8 cellular contexts compared by ENCODE assay signal in genomic region chr1:1615256-1616044, GRCh38. TPM values are rescaled to one million over a fixed set of nuclear protein-coding genes. Genes with fewer than 3 reads are reported as not detected.
A peak's percentile ranks its signal among the peaks of the same experiment; 100 is the strongest.
DNase-seq lines count a peak whose midpoint lies in the region; ATAC-seq and TF ChIP-seq lines count a peak whose summit lies in the region.

MIB2 (plus strand) TSS chr1:1615500; CDS start chr1:1623453, 7,953 bp downstream.

- under 1% methylated on average over 107 of the region's 107 CpGs for WGBS in right cardiac atrium

- H3K36me3 ChIP-seq in uterus, result no peaks in the 10 kb centered on the region

- peak; percentile 92 to 99 for DNase-seq in NCI-H187 (lab: John Stamatoyannopoulos, UW)
- DNase-seq in anterior cingulate cortex (lab: John Stamatoyannopoulos, UW), result peak; percentile 57 to 97 (median 95)
- peak; percentile 97 to 99 (median 99) for DNase-seq in right cardiac atrium
- peak; percentile 97 for DNase-seq in putamen (ENCODE audit: low spot score)
- DNase-seq in uterus, result peak; percentile 92 to 96

- peak in 1 of 4 experiments; percentile 21 for TF ChIP-seq CTCF in uterus (IDR thresholded peaks at IDR 0.05)

- ATAC-seq in GM18502 (IDR thresholded peaks at IDR 0.05; ENCODE audit: poor library complexity, unreplicated experiment) (peak; percentile 83), HG02938 (IDR thresholded peaks at IDR 0.05; ENCODE audit: unreplicated experiment) (peak; percentile 84), right cardiac atrium (peak; percentile 96)

- H3K4me1 ChIP-seq in right cardiac atrium (ENCODE audit: control insufficient read depth, insufficient read depth, low read length) (peaks cover 10% of the 10 kb centered on the region), uterus (peaks cover 0 to 21% of the 10 kb centered on the region in 2 donors)

- peak in 1 of 2 donors; percentile 93 for TF ChIP-seq POLR2A in uterus (IDR thresholded peaks at IDR 0.05)

- H3K27ac ChIP-seq in right cardiac atrium (ENCODE audit: low read length) (peak within 1 kb of the TSS; percentile 99), uterus (peak within 1 kb of the TSS; percentile 100)

- H3K27me3 ChIP-seq in right cardiac atrium (ENCODE audit: control insufficient read depth, insufficient read depth) (no peaks in the 10 kb centered on the region), uterus (no peaks in the 10 kb centered on the region)

- H3K9me3 ChIP-seq in right cardiac atrium (ENCODE audit: control insufficient read depth, low read length), result no peaks in the 10 kb centered on the region
- H3K9me3 ChIP-seq in uterus, result no peaks in the 10 kb centered on the region

- H3K4me3 ChIP-seq in right cardiac atrium (ENCODE audit: low read length) (peak within 1 kb of the TSS; percentile 93), uterus (peak within 1 kb of the TSS; percentile 83 to 97)

- intact Hi-C loops in T-helper 2 cell treated with Interferon-gamma antibody and Interleukin-4, amounts not matched to agents 100 ng/mL and 5 ng/mL, for 36 hours (cut with micrococcal nuclease), result loop anchor here (1.0 to 2.0 kb wide), 3 partner anchors 15 to 144 kb away; partner anchors contain the start of genes ATAD3B and SSU72
- intact Hi-C loops in right cardiac atrium (cut with DNase I), result no loop called here
- intact Hi-C loops in uterus (cut with DNase I; ENCODE audit: low total_unique reads), result no loop called here

RNA-seq across cellular contexts. Expression of gene MIB2, which starts in this region (rescaled TPM):
- 27.8 and 31.4 TPM in 2 replicates for total RNA-seq in T-helper 2 cell treated with Interferon-gamma antibody and Interleukin-4, amounts not matched to agents 100 ng/mL and 5 ng/mL, for 36 hours
- total RNA-seq in right cardiac atrium (10 to 100 TPM; 49.5 to 77.8 (median 65.5) TPM), uterus (10 to 100 TPM; 43.0 to 78.2 (median 57.6) TPM)
- 52.5 TPM for polyA plus RNA-seq in right cardiac atrium

Comparison
In these comparisons a context has a peak if more than half of its experiments do, and no peak if none do; other contexts are left out.
1. Peak in every context shown above with its lines: DNase-seq, ATAC-seq, H3K4me3 ChIP-seq and H3K27ac ChIP-seq.